ENCODE assay signal across 29 cellular contexts in genomic region chr5:73740274-73740790, GRCh38.
"Had no signal": no experiment of that assay in that cellular context is flagged by ENCODE, and none has a peak within 500 bp of the region (broad histone marks: within the 10 kb centered on the region; RNA-seq: fewer than 3 reads in every experiment).

No MANE protein-coding gene starts in this region.

- H3K36me3 ChIP-seq: gastrocnemius medialis, heart right ventricle, prostate gland, right atrium auricular region, stomach, tibial artery had no signal

- H3K4me2 ChIP-seq: smooth muscle cell had no signal

- H3K4me1 Mint-ChIP-seq: naive thymus-derived CD4-positive, alpha-beta T cell; nephron; stimulated activated effector memory CD8-positive, alpha-beta T cell treated with anti-CD3 and anti-CD28 coated beads, Interleukin-12 subunit alpha, Interleukin-12 subunit beta, amount 100 ng/mL, for 72 hours had no signal

- H3K4me3 ChIP-seq: coronary artery, gastrocnemius medialis, heart right ventricle, prostate gland, right atrium auricular region, smooth muscle cell, stomach, tibial artery had no signal

- FAIRE-seq: endometrium, islet of Langerhans had no signal

- ATAC-seq: effector memory CD8-positive, alpha-beta T cell; esophagus mucosa; gastrocnemius medialis; naive thymus-derived CD4-positive, alpha-beta T cell; sciatic nerve; stimulated activated effector memory CD8-positive, alpha-beta T cell treated with anti-CD3 and anti-CD28 coated beads, Interleukin-12 subunit alpha, Interleukin-12 subunit beta, amount 100 ng/mL, for 72 hours had no signal

- H3K27me3 ChIP-seq: gastrocnemius medialis, heart right ventricle, right atrium auricular region, stomach, tibial artery had no signal

- H3K9me3 Mint-ChIP-seq: effector memory CD8-positive, alpha-beta T cell; nephron; stimulated activated effector memory CD8-positive, alpha-beta T cell treated with anti-CD3 and anti-CD28 coated beads, Interleukin-12 subunit alpha, Interleukin-12 subunit beta, amount 100 ng/mL, for 72 hours; type B pancreatic cell had no signal

- H3K27me3 Mint-ChIP-seq: type B pancreatic cell had no signal

- DNase-seq: effector memory CD8-positive, alpha-beta T cell; foreskin fibroblast; gastrocnemius medialis; heart right ventricle; hippocampal formation; kidney glomerular epithelial cell; mammary epithelial cell; mesendoderm; midbrain; naive thymus-derived CD4-positive, alpha-beta T cell; nucleus accumbens; stimulated activated CD4-positive, alpha-beta T cell treated with anti-CD3 and anti-CD28 coated beads, Interleukin-12 subunit alpha, Interleukin-12 subunit beta, amount 100 ng/mL, for 4 hours; stimulated activated CD4-positive, alpha-beta T cell treated with anti-CD3 and anti-CD28 coated beads, Interleukin-2, amount 100 ng/mL, for 24 hours; stimulated activated CD4-positive, alpha-beta T cell treated with anti-CD3 and anti-CD28 coated beads, Interleukin-4, amount 100 ng/mL, for 24 hours; stimulated activated naive CD4-positive, alpha-beta T cell treated with Interleukin-2 at 50 U/mL for 16 hours; stomach; tibial artery had no signal

- H3K27ac ChIP-seq: epithelial cell of prostate, gastrocnemius medialis, prostate gland, right atrium auricular region, stomach, tibial artery had no signal

- H3K9me3 ChIP-seq: gastrocnemius medialis, heart right ventricle, prostate gland, right atrium auricular region, stomach, tibial artery had no signal

- H3K4me1 ChIP-seq: gastrocnemius medialis, prostate gland, right atrium auricular region had no signal

- H3K4me3 Mint-ChIP-seq: effector memory CD8-positive, alpha-beta T cell; naive thymus-derived CD4-positive, alpha-beta T cell; nephron; stimulated activated effector memory CD8-positive, alpha-beta T cell treated with anti-CD3 and anti-CD28 coated beads, Interleukin-12 subunit alpha, Interleukin-12 subunit beta, amount 100 ng/mL, for 72 hours; type B pancreatic cell had no signal

- H3K27ac Mint-ChIP-seq: effector memory CD8-positive, alpha-beta T cell; naive thymus-derived CD4-positive, alpha-beta T cell; nephron; stimulated activated effector memory CD8-positive, alpha-beta T cell treated with anti-CD3 and anti-CD28 coated beads, Interleukin-12 subunit alpha, Interleukin-12 subunit beta, amount 100 ng/mL, for 72 hours; type B pancreatic cell had no signal

- H3K36me3 Mint-ChIP-seq: naive thymus-derived CD4-positive, alpha-beta T cell; stimulated activated effector memory CD8-positive, alpha-beta T cell treated with anti-CD3 and anti-CD28 coated beads, Interleukin-12 subunit alpha, Interleukin-12 subunit beta, amount 100 ng/mL, for 72 hours; type B pancreatic cell had no signal
